ENCODE assay signal across 12 cellular contexts in genomic region chr6:161257778-161258457, GRCh38. TPM values are rescaled to one million over a fixed set of nuclear protein-coding genes. Genes with fewer than 3 reads are reported as not detected.
A peak's percentile ranks its signal among the peaks of the same experiment; 100 is the strongest.
DNase-seq lines count a peak whose midpoint lies in the region; FAIRE-seq and TF ChIP-seq lines count a peak whose summit lies in the region.
"Had no signal": no experiment of that assay in that cellular context is flagged by ENCODE, and none has a peak within 500 bp of the region (broad histone marks: within the 10 kb centered on the region; RNA-seq: fewer than 3 reads in every experiment).

No MANE protein-coding gene starts in this region.

- peak overlapping the region; percentile 69 for H3K27ac ChIP-seq in endothelial cell of umbilical vein (ENCODE audit: insufficient read depth, low read depth, low read length)
- H3K27ac ChIP-seq in caudate nucleus (ENCODE audit: low read depth, low read length) = no peak overlapping the region
- H3K27ac ChIP-seq: prostate gland had no signal

- H3K36me3 ChIP-seq in endothelial cell of umbilical vein (ENCODE audit: control insufficient read depth in 2 of 2, extremely low read depth in 1 of 2, insufficient read depth in 2 of 2, low read length in 2 of 2) = no peaks in the 10 kb centered on the region
- H3K36me3 ChIP-seq: prostate gland had no signal

- H3K27ac Mint-ChIP-seq in osteocyte (ENCODE audit: unreplicated experiment) = peak overlapping the region; percentile 35

- no peaks in the 10 kb centered on the region for H3K9me1 ChIP-seq in endothelial cell of umbilical vein (replicated peaks; ENCODE audit: control insufficient read depth, extremely low read depth, insufficient read depth, low read length)

- H3K4me2 ChIP-seq in endothelial cell of umbilical vein (ENCODE audit: insufficient read depth, low read length) = peak overlapping the region; percentile 72

- H3K27me3 Mint-ChIP-seq in osteocyte (ENCODE audit: unreplicated experiment) = no peaks in the 10 kb centered on the region

- peaks cover 9% of the 10 kb centered on the region for H3K79me2 ChIP-seq in endothelial cell of umbilical vein (ENCODE audit: control insufficient read depth, insufficient read depth, low read length)

- TF ChIP-seq POLR2A in endothelial cell of umbilical vein (IDR thresholded peaks at IDR 0.05; ENCODE audit: low read depth, low read length) = no peak

- H3K4me3 ChIP-seq in endothelial cell of umbilical vein (replicated peaks in 1 of 3; ENCODE audit: insufficient read depth in 1 of 3, low read depth in 1 of 3, low read length in 3 of 3) = peak overlapping the region in 1 of 3 experiments; percentile 32
- H3K4me3 ChIP-seq: coronary artery, prostate gland had no signal

- no peaks in the 10 kb centered on the region for H3K27me3 ChIP-seq in endothelial cell of umbilical vein (ENCODE audit: control insufficient read depth in 2 of 2, insufficient read depth in 2 of 2, low read length in 2 of 2)

- TSS peak; percentile 36 for BruUV-seq in endothelial cell of umbilical vein (replicated peaks; lab: Mats Ljungman, UMichigan)

- CTCF ChIA-PET in endothelial cell of umbilical vein (lab: Charles Lee) = interaction anchor here (0.8 to 2.2 kb wide), 3 partner anchors 16 to 113 kb away, joined by 4 to 5 read pairs (median 4); partner anchors contain the start of gene AGPAT4

- peaks cover 16% of the 10 kb centered on the region for H3K4me1 ChIP-seq in endothelial cell of umbilical vein (ENCODE audit: control insufficient read depth, extremely low read depth, insufficient read depth, low read length)
- H3K4me1 ChIP-seq: prostate gland had no signal

- H3K4me3 Mint-ChIP-seq in osteocyte (ENCODE audit: unreplicated experiment) = no peak overlapping the region

- in situ Hi-C loops in GM13976 (cut with MboI; ENCODE audit: low sequenced_read_pairs, unreplicated experiment) = no loop called here

- peaks cover 6% of the 10 kb centered on the region for H3K36me3 Mint-ChIP-seq in osteocyte (ENCODE audit: unreplicated experiment)

- TF ChIP-seq CTCF in endothelial cell of umbilical vein (IDR thresholded peaks at IDR 0.05; ENCODE audit: extremely low read depth in 1 of 2, insufficient read depth in 1 of 2, low read depth in 1 of 2, low read length in 2 of 2) (no peak), osteocyte (IDR thresholded peaks at IDR 0.05) (no peak), GM13976 (IDR thresholded peaks at IDR 0.05; ENCODE audit: borderline replicate concordance, control extremely low read depth, extremely low read depth, insufficient read depth, missing control alignments) (no peak)

- no peaks in the 10 kb centered on the region for H4K20me1 ChIP-seq in endothelial cell of umbilical vein (replicated peaks; ENCODE audit: control insufficient read depth, extremely low read depth, insufficient read depth, low read length)

- POLR2A ChIA-PET in endothelial cell of umbilical vein (lab: Charles Lee) = interaction anchor here (1.0 kb wide), 1 partner anchor 16 kb away, joined by 3 read pairs; the partner anchor contains the start of gene AGPAT4

- peaks cover 10% of the 10 kb centered on the region for H3K4me1 Mint-ChIP-seq in osteocyte (ENCODE audit: unreplicated experiment)

- peak overlapping the region; percentile 39 for H3K9ac ChIP-seq in endothelial cell of umbilical vein (replicated peaks; ENCODE audit: extremely low read depth, insufficient read depth, low read length)

- dilution Hi-C loops in endothelial cell of umbilical vein (cut with MboI; ENCODE audit: extremely low pct_ligation_motif_present, low sequenced_read_pairs) = no loop called here

- intact Hi-C loops in endothelial cell of umbilical vein (cut with micrococcal nuclease) = loop anchor here (1.0 kb wide), 1 partner anchor 16 kb away; the partner anchor contains the start of gene AGPAT4

- no peaks in the 10 kb centered on the region for H3K9me3 ChIP-seq in endothelial cell of umbilical vein (replicated peaks; ENCODE audit: control insufficient read depth, insufficient read depth, low read length)
- H3K9me3 ChIP-seq: prostate gland had no signal

- peak; percentile 75 for DNase-seq in AG20443 (ENCODE audit: low spot score)
- DNase-seq in NCI-H69 (lab: John Stamatoyannopoulos, UW) = peak; percentile 57
- peak; percentile 95 for DNase-seq in endothelial cell of umbilical vein (ENCODE audit: low read depth, low spot score)
- no peak for DNase-seq in osteocyte (ENCODE audit: extremely low spot score, unreplicated experiment)
- no peak for DNase-seq in NCI-H2107 treated with DMSO at 0.1 percent for 48 hours (lab: John Stamatoyannopoulos, UW; ENCODE audit: unreplicated experiment)
- DNase-seq in caudate nucleus (lab: John Stamatoyannopoulos, UW) = no peak
- DNase-seq in NCI-H146 treated with DMSO at 0.1 percent for 48 hours (lab: John Stamatoyannopoulos, UW; ENCODE audit: unreplicated experiment) = no peak
- no peak for DNase-seq in GM13976 (ENCODE audit: low spot score)
- DNase-seq: kidney, NCI-H345 had no signal

- H2AFZ ChIP-seq in endothelial cell of umbilical vein (ENCODE audit: low read depth, low read length) = peak overlapping the region; percentile 23

- H3K9me3 Mint-ChIP-seq in osteocyte (ENCODE audit: unreplicated experiment) = no peaks in the 10 kb centered on the region

- FAIRE-seq in endothelial cell of umbilical vein (lab: Jason Lieb, UNC) = peak; percentile 92
- FAIRE-seq: kidney had no signal

TF ChIP-seq in endothelial cell of umbilical vein, 7 proteins besides CTCF, POLR2A, EP300 and RAD21:
- peak; percentile 63 for TF ChIP-seq JUN (IDR thresholded peaks at IDR 0.05; ENCODE audit: borderline replicate concordance, insufficient read depth, insufficient read length, low read depth)
- TF ChIP-seq GATA2 (IDR thresholded peaks at IDR 0.05; ENCODE audit: insufficient read depth, insufficient read length, low read depth, low read length) = no peak
- peak; percentile 87 for TF ChIP-seq FOS (IDR thresholded peaks at IDR 0.05; ENCODE audit: borderline replicate concordance, insufficient read depth, low read length)
TF ChIP-seq in endothelial cell of umbilical vein: peak in this region for 2.

RNA-seq across cellular contexts. Expression of gene AGPAT4, which starts 15.9 kb away (rescaled TPM):
- total RNA-seq in endothelial cell of umbilical vein (15.2 and 15.4 TPM in 2 replicates), osteocyte (8.3 and 10.1 TPM in 2 replicates)
- 8.9 and 10.2 TPM in 2 replicates for polyA plus RNA-seq in endothelial cell of umbilical vein
- polyA plus RNA-seq in endothelial cell of umbilical vein (2011; cell fraction: cytosol; rRNA removed) = 5.5 and 6.1 TPM in 2 replicates
- 38.9 and 40.0 TPM in 2 replicates for polyA plus RNA-seq in endothelial cell of umbilical vein (2011; cell fraction: nucleus; rRNA removed)
- 6.8 and 7.8 TPM in 2 replicates for polyA plus RNA-seq in endothelial cell of umbilical vein (2012)
- 38.4 and 43.0 TPM in 2 replicates for polyA minus RNA-seq in endothelial cell of umbilical vein
- polyA minus RNA-seq in endothelial cell of umbilical vein (2011; cell fraction: cytosol; rRNA and poly(A)+ RNA removed) = 3.3 TPM
- polyA minus RNA-seq in endothelial cell of umbilical vein (2011; cell fraction: nucleus; rRNA and poly(A)+ RNA removed) = 42.7 and 54.5 TPM in 2 replicates

Comparison
In these comparisons a context has a peak if more than half of its experiments do, and no peak if none do; other contexts are left out.
1. DNase-seq: peak in AG20443 (single experiment), NCI-H69 (single experiment) and endothelial cell of umbilical vein (single experiment); none in osteocyte (single experiment), NCI-H2107 treated with DMSO at 0.1 percent for 48 hours (single experiment), caudate nucleus (0 of 61), NCI-H146 treated with DMSO at 0.1 percent for 48 hours (single experiment) and GM13976 (single experiment).